Comparison of ENCODE assay signal across 9 cellular contexts in genomic region chr2:106886916-106887758, GRCh38. TPM values are rescaled to one million over a fixed set of nuclear protein-coding genes. Genes with fewer than 3 reads are reported as not detected.
DNase-seq lines count a peak whose midpoint lies in the region; ATAC-seq and TF ChIP-seq lines count a peak whose summit lies in the region.
"Had no signal": no experiment of that assay in that cellular context is flagged by ENCODE, and none has a peak within 500 bp of the region (broad histone marks: within the 10 kb centered on the region; RNA-seq: fewer than 3 reads in every experiment).

No MANE protein-coding gene starts in this region.

- BruUV-seq in OCI-LY7 (replicated peaks; lab: Mats Ljungman, UMichigan): no TSS peak

- ATAC-seq in body of pancreas (peak; percentile 48), HG02884 (IDR thresholded peaks at IDR 0.05; ENCODE audit: unreplicated experiment) (no peak)

- intact Hi-C loops in body of pancreas (cut with DNase I) (no loop called here), tibial artery (cut with DNase I; ENCODE audit: low total_unique reads) (loop anchor here (5.0 kb wide), 1 partner anchor 250 kb away; no protein-coding TSS in a partner anchor), OCI-LY7 (cut with micrococcal nuclease; ENCODE audit: unreplicated experiment) (no loop called here)
- intact Hi-C loops in activated T-helper 1 cell treated with anti-CD3 and anti-CD28 coated beads, Interleukin-12 subunit alpha, Interleukin-12 subunit beta, Interleukin-2, Interleukin-4 antibody, amounts not matched to agents 30 ng/mL and 10 ng/mL and 1 ng/mL, durations not matched to agents 14 hours and 24 hours and 36 hours (cut with micrococcal nuclease): no loop called here

- H3K27me3 Mint-ChIP-seq in activated T-helper 1 cell treated with anti-CD3 and anti-CD28 coated beads, Interleukin-12 subunit alpha, Interleukin-12 subunit beta, Interleukin-2, Interleukin-4 antibody, amounts not matched to agents 30 ng/mL and 10 ng/mL and 1 ng/mL, durations not matched to agents 14 hours and 24 hours and 36 hours (ENCODE audit: insufficient read depth): peaks cover 17% of the 10 kb centered on the region

- H3K4me3 ChIP-seq in body of pancreas: no peak overlapping the region
- H3K4me3 ChIP-seq in tibial artery: peak overlapping the region; percentile 78 to 87
- no peak overlapping the region for H3K4me3 ChIP-seq in OCI-LY7 (ENCODE audit: low read depth, low read length, poor library complexity, severe bottlenecking)

- DNase-seq in NCI-H1092 treated with DMSO at 0.1 percent for 48 hours (lab: John Stamatoyannopoulos, UW) (peak; percentile 18), NCI-H1092 (lab: John Stamatoyannopoulos, UW) (no peak), body of pancreas (peak; percentile 31 to 55 (median 44)), kidney tubule cell (ENCODE audit: low spot score) (peak; percentile 79), tibial artery (peak in 1 of 2 donors; percentile 78), OCI-LY7 (ENCODE audit: low spot score) (no peak)
- no peak for DNase-seq in activated T-helper 1 cell treated with anti-CD3 and anti-CD28 coated beads, Interleukin-12 subunit alpha, Interleukin-12 subunit beta, Interleukin-2, Interleukin-4 antibody, amounts not matched to agents 30 ng/mL and 10 ng/mL and 1 ng/mL, durations not matched to agents 14 hours and 24 hours and 36 hours (ENCODE audit: low spot score)

- H3K4me1 Mint-ChIP-seq in activated T-helper 1 cell treated with anti-CD3 and anti-CD28 coated beads, Interleukin-12 subunit alpha, Interleukin-12 subunit beta, Interleukin-2, Interleukin-4 antibody, amounts not matched to agents 30 ng/mL and 10 ng/mL and 1 ng/mL, durations not matched to agents 14 hours and 24 hours and 36 hours (ENCODE audit: low read depth): no peaks in the 10 kb centered on the region

- H3K27ac ChIP-seq in body of pancreas: no peak overlapping the region
- peak overlapping the region; percentile 87 for H3K27ac ChIP-seq in tibial artery
- H3K27ac ChIP-seq in OCI-LY7 (ENCODE audit: low read depth, low read length, poor library complexity, severe bottlenecking): no peak overlapping the region

- WGBS in body of pancreas, 2 donors: 1 to 2% methylated on average over 17 to 71 of the region's 71 CpGs

- H3K4me1 ChIP-seq in body of pancreas (peaks cover 18% of the 10 kb centered on the region), tibial artery (peaks cover 0 to 32% (median 15%) of the 10 kb centered on the region in 4 donors), OCI-LY7 (ENCODE audit: insufficient read depth, low read length, poor library complexity, severe bottlenecking) (no peaks in the 10 kb centered on the region)

- POLR2A ChIA-PET in OCI-LY7 (lab: Charles Lee): no interaction called here

- no peak overlapping the region for H3K27ac Mint-ChIP-seq in activated T-helper 1 cell treated with anti-CD3 and anti-CD28 coated beads, Interleukin-12 subunit alpha, Interleukin-12 subunit beta, Interleukin-2, Interleukin-4 antibody, amounts not matched to agents 30 ng/mL and 10 ng/mL and 1 ng/mL, durations not matched to agents 14 hours and 24 hours and 36 hours

- H3K9me2 ChIP-seq in OCI-LY7 (ENCODE audit: insufficient read depth, low read length): no peaks in the 10 kb centered on the region

- H3K27me3 ChIP-seq in body of pancreas: no peaks in the 10 kb centered on the region
- no peaks in the 10 kb centered on the region for H3K27me3 ChIP-seq in tibial artery

- H3K4me2 ChIP-seq in OCI-LY7 (ENCODE audit: low read length): no peak overlapping the region

- no peak for TF ChIP-seq CTCF in body of pancreas (IDR thresholded peaks at IDR 0.05)
- no peak for TF ChIP-seq CTCF in tibial artery (IDR thresholded peaks at IDR 0.05)
- no peak for TF ChIP-seq CTCF in OCI-LY7 (conservative IDR thresholded peaks at IDR 0.05; ENCODE audit: low read length)

- no peaks in the 10 kb centered on the region for H3K9me3 Mint-ChIP-seq in activated T-helper 1 cell treated with anti-CD3 and anti-CD28 coated beads, Interleukin-12 subunit alpha, Interleukin-12 subunit beta, Interleukin-2, Interleukin-4 antibody, amounts not matched to agents 30 ng/mL and 10 ng/mL and 1 ng/mL, durations not matched to agents 14 hours and 24 hours and 36 hours

- H3K4me3 Mint-ChIP-seq in activated T-helper 1 cell treated with anti-CD3 and anti-CD28 coated beads, Interleukin-12 subunit alpha, Interleukin-12 subunit beta, Interleukin-2, Interleukin-4 antibody, amounts not matched to agents 30 ng/mL and 10 ng/mL and 1 ng/mL, durations not matched to agents 14 hours and 24 hours and 36 hours: no peak overlapping the region

- no peaks in the 10 kb centered on the region for H3K36me3 Mint-ChIP-seq in activated T-helper 1 cell treated with anti-CD3 and anti-CD28 coated beads, Interleukin-12 subunit alpha, Interleukin-12 subunit beta, Interleukin-2, Interleukin-4 antibody, amounts not matched to agents 30 ng/mL and 10 ng/mL and 1 ng/mL, durations not matched to agents 14 hours and 24 hours and 36 hours (ENCODE audit: low read depth)

- no peaks in the 10 kb centered on the region for H3K9me3 ChIP-seq in body of pancreas
- H3K9me3 ChIP-seq in tibial artery: no peaks in the 10 kb centered on the region
- no peaks in the 10 kb centered on the region for H3K9me3 ChIP-seq in OCI-LY7 (ENCODE audit: low read length)

- no peaks in the 10 kb centered on the region for H4K20me1 ChIP-seq in OCI-LY7 (ENCODE audit: insufficient read depth, low read length)

- CTCF ChIA-PET in OCI-LY7 (lab: Charles Lee; ENCODE audit: unreplicated experiment): no interaction called here

- H3K79me2 ChIP-seq in OCI-LY7 (ENCODE audit: insufficient read depth, low read depth, low read length): no peaks in the 10 kb centered on the region

- TF ChIP-seq POLR2A in body of pancreas (IDR thresholded peaks at IDR 0.05): no peak

- H2AFZ ChIP-seq in OCI-LY7 (ENCODE audit: low read length): no peak overlapping the region

- H3K36me3 ChIP-seq in body of pancreas (replicated peaks in 1 of 2; ENCODE audit: insufficient read depth in 1 of 2, low read depth in 2 of 2) (no peaks in the 10 kb centered on the region), tibial artery (no peaks in the 10 kb centered on the region), OCI-LY7 (ENCODE audit: insufficient read depth, low read length) (no peaks in the 10 kb centered on the region)

RNA-seq across cellular contexts. Expression of gene ST6GAL2, which starts 1.2 kb away (rescaled TPM):
- total RNA-seq in body of pancreas: under 1 TPM in 1 of 2 donors, not detected in 1; 0.52 TPM
- not detected in 2 replicates for total RNA-seq in OCI-LY7 (2014; rRNA removed; shearing (Covaris generic))
- total RNA-seq in OCI-LY7 (2022): not detected in 2 replicates
- not detected in 2 replicates for total RNA-seq in activated T-helper 1 cell treated with anti-CD3 and anti-CD28 coated beads, Interleukin-12 subunit alpha, Interleukin-12 subunit beta, Interleukin-2, Interleukin-4 antibody, amounts not matched to agents 30 ng/mL and 10 ng/mL and 1 ng/mL, durations not matched to agents 14 hours and 24 hours and 36 hours
- total RNA-seq: NCI-H460 had no signal

Comparison
In these comparisons a context has a peak if more than half of its experiments do, and no peak if none do; other contexts are left out.
1. DNase-seq: peak in NCI-H1092 treated with DMSO at 0.1 percent for 48 hours (single experiment), body of pancreas (4 of 4) and kidney tubule cell (single experiment); none in NCI-H1092 (single experiment), OCI-LY7 (single experiment) and activated T-helper 1 cell treated with anti-CD3 and anti-CD28 coated beads, Interleukin-12 subunit alpha, Interleukin-12 subunit beta, Interleukin-2, Interleukin-4 antibody, amounts not matched to agents 30 ng/mL and 10 ng/mL and 1 ng/mL, durations not matched to agents 14 hours and 24 hours and 36 hours (single experiment).
2. H3K27ac ChIP-seq: peak in tibial artery (2 of 2); none in body of pancreas (0 of 4) and OCI-LY7 (single experiment).
3. H3K4me3 ChIP-seq: peak in tibial artery (2 of 2); none in body of pancreas (0 of 2) and OCI-LY7 (single experiment).